In the genomic region with DNA sequence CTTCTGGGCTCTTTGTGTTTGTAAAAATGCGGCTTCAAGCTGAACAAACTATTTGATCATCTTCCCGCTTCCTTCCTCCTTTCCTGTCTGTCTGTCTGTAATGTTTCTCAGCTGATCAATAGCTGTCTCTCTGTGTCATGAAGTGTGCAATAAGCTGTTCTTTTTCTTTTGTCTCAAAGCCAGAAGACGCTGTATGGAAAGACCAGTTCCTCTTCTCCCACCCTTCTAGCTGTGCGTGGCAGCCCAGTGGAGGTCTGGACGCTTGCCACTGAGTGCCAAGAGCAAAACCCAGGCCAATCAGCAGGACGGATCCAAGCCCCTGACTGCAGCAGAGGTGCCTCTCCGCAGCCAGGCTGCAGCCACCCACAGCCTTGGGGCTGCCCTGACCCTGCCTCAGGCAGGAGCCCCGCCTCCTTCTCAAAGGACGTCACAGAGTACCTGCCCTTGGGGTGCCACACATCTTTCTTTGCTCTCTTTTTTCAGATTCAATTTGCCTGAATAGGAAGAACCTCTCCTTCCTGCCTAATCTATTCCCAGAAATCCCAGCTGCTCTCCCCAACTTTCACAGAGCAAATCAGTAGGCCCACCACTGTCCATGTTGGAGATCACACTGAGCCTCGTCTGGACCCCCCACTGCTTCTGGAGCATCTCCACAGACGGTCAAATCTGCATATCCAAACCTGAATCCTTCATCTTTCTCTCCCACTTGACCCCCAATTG, we compare ENCODE assay signal across 8 cellular contexts. TPM values are rescaled to one million over a fixed set of nuclear protein-coding genes. Genes with fewer than 3 reads are reported as not detected.
DNase-seq lines count a peak whose midpoint lies in the region; ATAC-seq lines count a peak whose summit lies in the region.

No MANE protein-coding gene starts in this region.

- H3K4me3 Mint-ChIP-seq in stimulated activated naive CD8-positive, alpha-beta T cell treated with anti-CD3 and anti-CD28 coated beads, Interleukin-15, Interleukin-2, amounts not matched to agents 100 ng/mL and 50 ng/mL, for 24 hours = peak overlapping the region; percentile 88

- no peaks in the 10 kb centered on the region for H3K36me3 Mint-ChIP-seq in stimulated activated naive CD8-positive, alpha-beta T cell treated with anti-CD3 and anti-CD28 coated beads, Interleukin-15, Interleukin-2, amounts not matched to agents 100 ng/mL and 50 ng/mL, for 24 hours (ENCODE audit: low read depth)

- H3K4me3 ChIP-seq in mononuclear cell (ENCODE audit: low read length) = peak overlapping the region; percentile 1

- H3K4me1 ChIP-seq in mononuclear cell (ENCODE audit: insufficient read depth, low read length) = peaks cover 94% of the 10 kb centered on the region

- peak overlapping the region; percentile 98 for H3K27ac Mint-ChIP-seq in stimulated activated naive CD8-positive, alpha-beta T cell treated with anti-CD3 and anti-CD28 coated beads, Interleukin-15, Interleukin-2, amounts not matched to agents 100 ng/mL and 50 ng/mL, for 24 hours

- peaks cover 87% of the 10 kb centered on the region for H3K4me1 Mint-ChIP-seq in stimulated activated naive CD8-positive, alpha-beta T cell treated with anti-CD3 and anti-CD28 coated beads, Interleukin-15, Interleukin-2, amounts not matched to agents 100 ng/mL and 50 ng/mL, for 24 hours (ENCODE audit: low read depth)

- H3K9me3 ChIP-seq in mononuclear cell (ENCODE audit: low read depth, low read length) = no peaks in the 10 kb centered on the region

- no peaks in the 10 kb centered on the region for H3K9me3 Mint-ChIP-seq in stimulated activated naive CD8-positive, alpha-beta T cell treated with anti-CD3 and anti-CD28 coated beads, Interleukin-15, Interleukin-2, amounts not matched to agents 100 ng/mL and 50 ng/mL, for 24 hours

- peaks cover 4% of the 10 kb centered on the region for H3K27me3 Mint-ChIP-seq in stimulated activated naive CD8-positive, alpha-beta T cell treated with anti-CD3 and anti-CD28 coated beads, Interleukin-15, Interleukin-2, amounts not matched to agents 100 ng/mL and 50 ng/mL, for 24 hours

- ATAC-seq in activated CD4-positive, CD25-positive, alpha-beta regulatory T cell treated with anti-CD3 and anti-CD28 coated beads, Interleukin-2, amount 50 U/mL, for 24 hours = no peak
- ATAC-seq in HG03460 (IDR thresholded peaks at IDR 0.05; ENCODE audit: unreplicated experiment) (no peak), HG03045 (IDR thresholded peaks at IDR 0.05; ENCODE audit: unreplicated experiment) (no peak)

- peak in 3 of 4 experiments; percentile 4 to 15 (median 9) for DNase-seq in activated CD4-positive, CD25-positive, alpha-beta regulatory T cell (lab: John Stamatoyannopoulos, UW)
- peak; percentile 54 for DNase-seq in activated CD4-positive, alpha-beta T cell treated with anti-CD3 and anti-CD28 coated beads for 1 hour
- DNase-seq in dermis blood vessel endothelial cell = peak; percentile 80

- H3K27me3 ChIP-seq in mononuclear cell (ENCODE audit: insufficient read depth, low read length) = no peaks in the 10 kb centered on the region

RNA-seq across cellular contexts. Expression of a gene that starts 59.1 kb away (rescaled TPM):
- total RNA-seq in dermis blood vessel endothelial cell (5.6 and 7.7 TPM in 2 replicates), mononuclear cell (4.4 TPM)

Comparison
In these comparisons a context has a peak if more than half of its experiments do, and no peak if none do; other contexts are left out.
1. DNase-seq: peak in every context shown above with its lines; median percentile 80 in dermis blood vessel endothelial cell; 54 in activated CD4-positive, alpha-beta T cell treated with anti-CD3 and anti-CD28 coated beads for 1 hour; 9 in activated CD4-positive, CD25-positive, alpha-beta regulatory T cell.